ENCODE assay signal across 1 cellular context in the genomic region with DNA sequence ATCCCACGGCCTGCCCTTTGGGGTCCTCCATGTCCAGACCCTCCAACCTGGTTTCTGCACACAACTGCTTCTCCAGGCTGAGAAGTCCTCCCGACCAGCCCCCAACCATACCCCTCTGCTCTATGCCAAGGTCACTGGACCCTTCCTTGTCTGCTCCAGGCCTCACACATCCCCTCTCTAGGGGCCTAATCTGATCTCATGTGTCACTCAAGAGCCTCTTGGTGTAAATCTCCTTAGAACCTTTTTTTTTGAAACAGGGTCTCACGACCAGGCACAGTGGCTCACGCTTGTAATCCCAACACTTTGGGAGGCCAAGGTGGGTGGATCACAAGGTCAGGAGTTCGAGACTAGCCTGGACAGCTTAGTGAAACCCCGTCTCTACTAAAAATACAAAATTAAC.
TF ChIP-seq lines count a peak whose summit lies in the region.

No MANE protein-coding gene starts in this region.

TF ChIP-seq in endothelial cell of umbilical vein, 7 proteins besides CTCF, POLR2A, EP300 and RAD21:
- TF ChIP-seq, protein P1, sequence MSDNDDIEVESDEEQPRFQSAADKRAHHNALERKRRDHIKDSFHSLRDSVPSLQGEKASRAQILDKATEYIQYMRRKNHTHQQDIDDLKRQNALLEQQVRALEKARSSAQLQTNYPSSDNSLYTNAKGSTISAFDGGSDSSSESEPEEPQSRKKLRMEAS (IDR thresholded peaks at IDR 0.05; ENCODE audit: insufficient read depth, insufficient read length) = no peak
- TF ChIP-seq POLR2AphosphoS5 (IDR thresholded peaks at IDR 0.05; ENCODE audit: insufficient read depth, low read depth, low read length) (no peak), FOS (IDR thresholded peaks at IDR 0.05; ENCODE audit: borderline replicate concordance, insufficient read depth, low read length) (no peak), MYC (IDR thresholded peaks at IDR 0.05; ENCODE audit: low read depth, low read length) (no peak), EZH2 (IDR thresholded peaks at IDR 0.05; ENCODE audit: borderline replicate concordance, low read depth, low read length, severe bottlenecking) (no peak), GATA2 (IDR thresholded peaks at IDR 0.05; ENCODE audit: insufficient read depth, insufficient read length, low read depth, low read length) (no peak), JUN (IDR thresholded peaks at IDR 0.05; ENCODE audit: borderline replicate concordance, insufficient read depth, insufficient read length, low read depth) (no peak)
